In genomic region chr21:29621525-29621924, GRCh38 we compare ENCODE assay signal across 27 cellular contexts.
"Had no signal": no experiment of that assay in that cellular context is flagged by ENCODE, and none has a peak within 500 bp of the region (broad histone marks: within the 10 kb centered on the region; RNA-seq: fewer than 3 reads in every experiment).

No MANE protein-coding gene starts in this region.

- H3K27ac ChIP-seq: colonic mucosa, coronary artery, dorsolateral prefrontal cortex, epithelial cell of prostate, esophagus muscularis mucosa, esophagus squamous epithelium, foreskin keratinocyte, gastrocnemius medialis, gastroesophageal sphincter, heart left ventricle, heart right ventricle had no signal

- DNase-seq: colonic mucosa; cortex of kidney; dermis blood vessel endothelial cell; dorsolateral prefrontal cortex; effector CD4-positive, alpha-beta T cell; effector CD8-positive, alpha-beta T cell; effector memory CD4-positive, alpha-beta T cell; effector memory CD8-positive, alpha-beta T cell; endodermal cell; erythroblast; esophagus squamous epithelium; foreskin fibroblast; foreskin keratinocyte; foreskin melanocyte; gastrocnemius medialis; glutamatergic neuron; head of caudate nucleus; heart left ventricle; heart right ventricle had no signal

- FAIRE-seq: colon, endometrium, endothelial cell of umbilical vein had no signal

- H3K36me3 ChIP-seq: colonic mucosa, esophagus muscularis mucosa, esophagus squamous epithelium, gastrocnemius medialis, gastroesophageal sphincter, heart left ventricle, heart right ventricle had no signal

- H3K4me3 ChIP-seq: colonic mucosa, coronary artery, dorsolateral prefrontal cortex, esophagus muscularis mucosa, esophagus squamous epithelium, gastrocnemius medialis, gastroesophageal sphincter, heart left ventricle, heart right ventricle had no signal

- H3K9me3 ChIP-seq: colonic mucosa, esophagus muscularis mucosa, esophagus squamous epithelium, gastrocnemius medialis, gastroesophageal sphincter, heart left ventricle, heart right ventricle had no signal

- H3K27me3 ChIP-seq: colonic mucosa, dorsolateral prefrontal cortex, esophagus muscularis mucosa, esophagus squamous epithelium, foreskin keratinocyte, gastrocnemius medialis, gastroesophageal sphincter, heart left ventricle, heart right ventricle had no signal

- ATAC-seq: effector memory CD8-positive, alpha-beta T cell; esophagus mucosa; foreskin keratinocyte; gastrocnemius medialis; gastroesophageal sphincter; heart left ventricle; heart right ventricle had no signal

- H3K4me1 ChIP-seq: colonic mucosa, esophagus squamous epithelium, gastrocnemius medialis, gastroesophageal sphincter, heart left ventricle, heart right ventricle had no signal
